In the genomic region with DNA sequence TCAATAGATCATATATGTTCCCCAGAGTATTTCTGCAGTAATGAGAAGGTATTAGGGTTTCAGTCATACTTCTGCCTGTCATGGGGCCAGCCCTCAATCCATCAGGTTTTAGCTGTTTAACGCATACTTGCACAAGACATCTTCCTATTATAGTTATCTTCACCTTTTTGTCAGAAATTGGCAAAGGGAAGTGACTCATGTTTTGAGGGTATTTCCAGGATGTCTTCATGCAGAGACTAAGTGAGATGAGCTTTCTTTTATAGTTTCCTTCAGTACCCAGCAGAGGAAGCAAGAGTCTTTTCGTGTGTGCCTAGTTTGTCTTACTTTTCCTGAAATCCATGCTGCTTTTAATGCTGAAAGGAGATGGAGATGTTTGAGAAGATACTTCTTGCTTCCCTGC, we compare ENCODE assay signal across 10 cellular contexts. TPM values are rescaled to one million over a fixed set of nuclear protein-coding genes. Genes with fewer than 3 reads are reported as not detected.
DNase-seq lines count a peak whose midpoint lies in the region; ATAC-seq, FAIRE-seq and TF ChIP-seq lines count a peak whose summit lies in the region.
"Had no signal": no experiment of that assay in that cellular context is flagged by ENCODE, and none has a peak within 500 bp of the region (broad histone marks: within the 10 kb centered on the region; RNA-seq: fewer than 3 reads in every experiment).

No MANE protein-coding gene starts in this region.

- TF ChIP-seq EP300 in HepG2 (IDR thresholded peaks at IDR 0.05; ENCODE audit: low read depth in 2 of 2, low read length in 2 of 2) (no peak), HepG2 (CRISPR knock-in tag; IDR thresholded peaks at IDR 0.05; ENCODE audit: borderline replicate concordance) (no peak)

- H3K27me3 Mint-ChIP-seq in activated naive CD4-positive, alpha-beta T cell treated with anti-CD3 and anti-CD28 coated beads for 36 hours (ENCODE audit: low read depth): no peaks in the 10 kb centered on the region
- no peaks in the 10 kb centered on the region for H3K27me3 Mint-ChIP-seq in stimulated activated naive CD8-positive, alpha-beta T cell treated with anti-CD3 and anti-CD28 coated beads, Interleukin-15, Interleukin-2, amounts not matched to agents 100 ng/mL and 50 ng/mL, for 24 hours

- intact Hi-C loops in activated naive CD4-positive, alpha-beta T cell treated with anti-CD3 and anti-CD28 coated beads for 36 hours (cut with micrococcal nuclease): loop anchor here (1.0 to 5.0 kb wide), 8 partner anchors 9 to 563 kb away; partner anchors contain the start of genes CSTF2, RPL36A, TRMT2B and XKRX
- intact Hi-C loops in HepG2 (cut with micrococcal nuclease; ENCODE audit: unreplicated experiment): no loop called here

- no TSS peak for BruUV-seq in HepG2 (replicated peaks; lab: Mats Ljungman, UMichigan)

- no peaks in the 10 kb centered on the region for H3K27me3 ChIP-seq in HepG2 (ENCODE audit: control insufficient read depth in 1 of 2, insufficient read depth in 2 of 2, low read length in 2 of 2)

- no peaks in the 10 kb centered on the region for H3K4me1 ChIP-seq in HepG2 (ENCODE audit: insufficient read depth, low read length)

- peak; percentile 65 for ATAC-seq in HG03280 (IDR thresholded peaks at IDR 0.05; ENCODE audit: unreplicated experiment)
- no peak for ATAC-seq in HepG2

- H3K36me3 Mint-ChIP-seq in activated naive CD4-positive, alpha-beta T cell treated with anti-CD3 and anti-CD28 coated beads for 36 hours (ENCODE audit: low read depth): peaks cover 43% of the 10 kb centered on the region
- H3K36me3 Mint-ChIP-seq in stimulated activated naive CD8-positive, alpha-beta T cell treated with anti-CD3 and anti-CD28 coated beads, Interleukin-15, Interleukin-2, amounts not matched to agents 100 ng/mL and 50 ng/mL, for 24 hours (ENCODE audit: low read depth): peaks cover 70% of the 10 kb centered on the region

- no peaks in the 10 kb centered on the region for H4K20me1 ChIP-seq in HepG2 (ENCODE audit: insufficient read depth, low read length)

- H2AFZ ChIP-seq in HepG2 (ENCODE audit: low read length): no peak overlapping the region

- peak overlapping the region; percentile 97 for H3K27ac Mint-ChIP-seq in activated naive CD4-positive, alpha-beta T cell treated with anti-CD3 and anti-CD28 coated beads for 36 hours
- peak overlapping the region; percentile 94 for H3K27ac Mint-ChIP-seq in stimulated activated naive CD8-positive, alpha-beta T cell treated with anti-CD3 and anti-CD28 coated beads, Interleukin-15, Interleukin-2, amounts not matched to agents 100 ng/mL and 50 ng/mL, for 24 hours

- peak; percentile 9 for DNase-seq in activated naive CD4-positive, alpha-beta T cell treated with Interleukin-2 at 50 U/mL for 16 hours
- DNase-seq in activated naive CD4-positive, alpha-beta T cell (lab: John Stamatoyannopoulos, UW): no peak
- DNase-seq in activated naive CD4-positive, alpha-beta T cell treated with anti-CD3 and anti-CD28 coated beads for 36 hours: peak; percentile 56
- DNase-seq in RPMI8226 (no peak), HepG2 (ENCODE audit: low spot score) (no peak)
- no peak for DNase-seq in effector CD4-positive, alpha-beta T cell

- H3K4me3 Mint-ChIP-seq in activated naive CD4-positive, alpha-beta T cell treated with anti-CD3 and anti-CD28 coated beads for 36 hours: peak overlapping the region; percentile 36
- peak overlapping the region; percentile 79 for H3K4me3 Mint-ChIP-seq in stimulated activated naive CD8-positive, alpha-beta T cell treated with anti-CD3 and anti-CD28 coated beads, Interleukin-15, Interleukin-2, amounts not matched to agents 100 ng/mL and 50 ng/mL, for 24 hours

- H3K36me3 ChIP-seq in HepG2 (replicated peaks in 1 of 2; ENCODE audit: control insufficient read depth in 1 of 2, insufficient read depth in 2 of 2, low read length in 2 of 2): peaks cover 5 to 30% of the 10 kb centered on the region in 2 experiments; a peak in 4 of 5 replicates

- no peaks in the 10 kb centered on the region for H3K9me3 Mint-ChIP-seq in activated naive CD4-positive, alpha-beta T cell treated with anti-CD3 and anti-CD28 coated beads for 36 hours
- H3K9me3 Mint-ChIP-seq in stimulated activated naive CD8-positive, alpha-beta T cell treated with anti-CD3 and anti-CD28 coated beads, Interleukin-15, Interleukin-2, amounts not matched to agents 100 ng/mL and 50 ng/mL, for 24 hours: no peaks in the 10 kb centered on the region

- POLR2A ChIA-PET in HepG2 (lab: Yijun Ruan, JAX): no interaction called here

- peaks cover 39% of the 10 kb centered on the region for H3K4me1 Mint-ChIP-seq in activated naive CD4-positive, alpha-beta T cell treated with anti-CD3 and anti-CD28 coated beads for 36 hours (ENCODE audit: low read depth)
- H3K4me1 Mint-ChIP-seq in stimulated activated naive CD8-positive, alpha-beta T cell treated with anti-CD3 and anti-CD28 coated beads, Interleukin-15, Interleukin-2, amounts not matched to agents 100 ng/mL and 50 ng/mL, for 24 hours (ENCODE audit: low read depth): peaks cover 29% of the 10 kb centered on the region

- CTCF ChIA-PET in activated naive CD4-positive, alpha-beta T cell treated with anti-CD3 and anti-CD28 coated beads for 36 hours (lab: Charles Lee): interaction anchor here (1.4 to 2.2 kb wide), 3 partner anchors 10 to 61 kb away, joined by 3 to 5 read pairs (median 5); partner anchors contain the start of gene CSTF2
- CTCF ChIA-PET in HepG2 (lab: Yijun Ruan, JAX; ENCODE audit: low intra/inter-chr PET ratio, low total read pairs): no interaction called here

- H3K27ac ChIP-seq in HepG2 (ENCODE audit: extremely low read length, insufficient read depth, low read length): no peak overlapping the region
- H3K27ac ChIP-seq: C4-2B had no signal

- no peak for FAIRE-seq in HepG2 (lab: Jason Lieb, UNC)

- no peaks in the 10 kb centered on the region for H3K9me3 ChIP-seq in HepG2 (ENCODE audit: low read length)

- in situ Hi-C loops in HepG2 (cut with HindIII; ENCODE audit: extremely low pct_ligation_motif_present, low pct_unique_long_range_greater_than_20kb): no loop called here

- 92% methylated on average over 2 of the region's 2 CpGs for WGBS in HepG2 (ENCODE audit: low lambda C conversion rate)

- no peaks in the 10 kb centered on the region for H3K79me2 ChIP-seq in HepG2 (ENCODE audit: insufficient read depth, low read length)

- H3K4me2 ChIP-seq in HepG2 (ENCODE audit: low read depth, low read length): no peak overlapping the region

- H3K4me3 ChIP-seq in HepG2 (replicated peaks in 1 of 3; ENCODE audit: insufficient read depth in 1 of 3, low read depth in 2 of 3, low read length in 3 of 3): no peak overlapping the region

- TF ChIP-seq CTCF in HepG2 (CRISPR knock-in tag; IDR thresholded peaks at IDR 0.05): no peak

- H3K9ac ChIP-seq in HepG2 (ENCODE audit: insufficient read depth, low read depth, low read length): no peak overlapping the region

- no peak for TF ChIP-seq RAD21 in HepG2 (CRISPR knock-in tag; IDR thresholded peaks at IDR 0.05)

- no peak for TF ChIP-seq POLR2A in HepG2 (IDR thresholded peaks at IDR 0.05; ENCODE audit: insufficient read depth in 1 of 2, low read depth in 2 of 2, low read length in 2 of 2)

RNA-seq across cellular contexts. Expression of gene CSTF2, which starts 9.5 kb away (rescaled TPM):
- total RNA-seq in activated naive CD4-positive, alpha-beta T cell treated with anti-CD3 and anti-CD28 coated beads for 36 hours: 10 to 100 TPM; 44.3 to 46.8 TPM
- 26.7 and 37.1 TPM in 2 replicates for total RNA-seq in HepG2 (2016; rRNA removed; fragmentation: Illumina TruSeq; extraction: Trizol)
- total RNA-seq in HepG2 (2016; cell fraction: cytosol; rRNA removed; fragmentation: Illumina TruSeq; extraction: Trizol; ENCODE audit: low read depth): 2.6 TPM in 2 replicates
- total RNA-seq in HepG2 (2016; cell fraction: insoluble cytoplasmic fraction; rRNA removed; fragmentation: Illumina TruSeq; extraction: Trizol): 28.4 and 38.8 TPM in 2 replicates
- 4.4 and 7.8 TPM in 2 replicates for total RNA-seq in HepG2 (2016; cell fraction: membrane; rRNA removed; fragmentation: Illumina TruSeq; extraction: Trizol)
- total RNA-seq in HepG2 (2016; cell fraction: nucleus; rRNA removed; fragmentation: Illumina TruSeq; extraction: Trizol): 15.9 and 17.5 TPM in 2 replicates
- polyA plus RNA-seq in HepG2 (2011; rRNA removed): 17.5 and 19.7 TPM in 2 replicates
- polyA plus RNA-seq in HepG2 (2011; cell fraction: cytosol; rRNA removed): 16.1 and 18.3 TPM in 2 replicates
- 22.1 and 24.2 TPM in 2 replicates for polyA plus RNA-seq in HepG2 (2011; cell fraction: nucleus; rRNA removed)
- polyA plus RNA-seq in HepG2 (2012): 13.3 and 15.0 TPM in 2 replicates
- 1.8 and 2.3 TPM in 2 replicates for polyA plus RNA-seq in HepG2 (2016; cell fraction: cytosol; fragmentation: Illumina TruSeq; extraction: Trizol; ENCODE audit: low read depth)
- polyA plus RNA-seq in HepG2 (2016; cell fraction: insoluble cytoplasmic fraction; fragmentation: Illumina TruSeq; extraction: Trizol; ENCODE audit: low read depth): 36.3 and 37.4 TPM in 2 replicates
- 3.6 and 3.7 TPM in 2 replicates for polyA plus RNA-seq in HepG2 (2016; cell fraction: membrane; fragmentation: Illumina TruSeq; extraction: Trizol; ENCODE audit: low read depth)
- polyA plus RNA-seq in HepG2 (2016; cell fraction: nucleus; fragmentation: Illumina TruSeq; extraction: Trizol; ENCODE audit: insufficient read depth, low read depth): 18.3 and 22.2 TPM in 2 replicates
- polyA minus RNA-seq in HepG2 (2011; rRNA and poly(A)+ RNA removed; ENCODE audit: low replicate concordance): 17.2 and 69.4 TPM in 2 replicates
- 7.8 and 9.5 TPM in 2 replicates for polyA minus RNA-seq in HepG2 (2011; cell fraction: cytosol; rRNA and poly(A)+ RNA removed)
- polyA minus RNA-seq in HepG2 (2011; cell fraction: nucleus; rRNA and poly(A)+ RNA removed): 12.4 and 13.7 TPM in 2 replicates

RNA-seq across cellular contexts. Expression of gene NOX1, which starts 44.4 kb away (rescaled TPM):
- total RNA-seq in activated naive CD4-positive, alpha-beta T cell treated with anti-CD3 and anti-CD28 coated beads for 36 hours: not detected
- total RNA-seq in HepG2 (2016; rRNA removed; fragmentation: Illumina TruSeq; extraction: Trizol): not detected in 2 replicates
- not detected in 2 replicates for total RNA-seq in HepG2 (2016; cell fraction: cytosol; rRNA removed; fragmentation: Illumina TruSeq; extraction: Trizol; ENCODE audit: low read depth)
- total RNA-seq in HepG2 (2016; cell fraction: insoluble cytoplasmic fraction; rRNA removed; fragmentation: Illumina TruSeq; extraction: Trizol): not detected in 2 replicates
- not detected in 2 replicates for total RNA-seq in HepG2 (2016; cell fraction: membrane; rRNA removed; fragmentation: Illumina TruSeq; extraction: Trizol)
- total RNA-seq in HepG2 (2016; cell fraction: nucleus; rRNA removed; fragmentation: Illumina TruSeq; extraction: Trizol): not detected in 2 replicates
- polyA plus RNA-seq in HepG2 (2011; rRNA removed): 0.07 and 0.10 TPM in 2 replicates
- polyA plus RNA-seq in HepG2 (2011; cell fraction: cytosol; rRNA removed): 0.04 TPM in 1 of 2 replicates, not detected in the other
- not detected in 2 replicates for polyA plus RNA-seq in HepG2 (2011; cell fraction: nucleus; rRNA removed)
- polyA plus RNA-seq in HepG2 (2012): 0.12 TPM in 1 of 2 replicates, not detected in the other
- polyA plus RNA-seq in HepG2 (2016; cell fraction: cytosol; fragmentation: Illumina TruSeq; extraction: Trizol; ENCODE audit: low read depth): not detected in 2 replicates
- polyA plus RNA-seq in HepG2 (2016; cell fraction: insoluble cytoplasmic fraction; fragmentation: Illumina TruSeq; extraction: Trizol; ENCODE audit: low read depth): not detected in 2 replicates
- polyA plus RNA-seq in HepG2 (2016; cell fraction: membrane; fragmentation: Illumina TruSeq; extraction: Trizol; ENCODE audit: low read depth): not detected in 2 replicates
- polyA plus RNA-seq in HepG2 (2016; cell fraction: nucleus; fragmentation: Illumina TruSeq; extraction: Trizol; ENCODE audit: insufficient read depth, low read depth): not detected in 2 replicates
- 0.21 TPM in 1 of 2 replicates, not detected in the other for polyA minus RNA-seq in HepG2 (2011; rRNA and poly(A)+ RNA removed; ENCODE audit: low replicate concordance)
- polyA minus RNA-seq in HepG2 (2011; cell fraction: cytosol; rRNA and poly(A)+ RNA removed): not detected in 2 replicates
- not detected in 2 replicates for polyA minus RNA-seq in HepG2 (2011; cell fraction: nucleus; rRNA and poly(A)+ RNA removed)
- total RNA-seq: lung microvascular endothelial cell had no signal

Comparison
In these comparisons a context has a peak if more than half of its experiments do, and no peak if none do; other contexts are left out.
1. DNase-seq: peak in activated naive CD4-positive, alpha-beta T cell treated with Interleukin-2 at 50 U/mL for 16 hours (single experiment) and activated naive CD4-positive, alpha-beta T cell treated with anti-CD3 and anti-CD28 coated beads for 36 hours (single experiment); none in activated naive CD4-positive, alpha-beta T cell (0 of 4), RPMI8226 (single experiment), HepG2 (single experiment) and effector CD4-positive, alpha-beta T cell (single experiment).